ENCODE assay signal across 28 cellular contexts in genomic region chr18:26233208-26233607, GRCh38. TPM values are rescaled to one million over a fixed set of nuclear protein-coding genes. Genes with fewer than 3 reads are reported as not detected.
DNase-seq lines count a peak whose midpoint lies in the region; ATAC-seq, FAIRE-seq and TF ChIP-seq lines count a peak whose summit lies in the region.
"Had no signal": no experiment of that assay in that cellular context is flagged by ENCODE, and none has a peak within 500 bp of the region (broad histone marks: within the 10 kb centered on the region; RNA-seq: fewer than 3 reads in every experiment).

No MANE protein-coding gene starts in this region.

- CTCF ChIA-PET in H1 (lab: Charles Lee; ENCODE audit: partially characterized antibody): no interaction called here

- H2AFZ ChIP-seq in H1 (ENCODE audit: low read length): no peak overlapping the region

- H3K4me3 ChIP-seq in HUES64 (ENCODE audit: low read length) (peak overlapping the region; percentile 10; the same call in 1 of the 2 replicates), H1 (ENCODE audit: extremely low read depth in 1 of 4, insufficient read depth in 2 of 4, low read depth in 3 of 4, low read length in 4 of 4) (peak overlapping the region in 1 of 4 experiments; percentile 38; a peak in 1 of 8 replicates)
- H3K4me3 ChIP-seq: adrenal gland, gastroesophageal sphincter, stomach, thyroid gland had no signal

- no peak overlapping the region for H4K5ac ChIP-seq in H1 (ENCODE audit: insufficient read length, low read depth, low read length)

- TF ChIP-seq RAD21 in H1 (IDR thresholded peaks at IDR 0.05 in 1 of 2, conservative IDR thresholded peaks at IDR 0.05 in 1 of 2; ENCODE audit: low read depth in 2 of 2, low read length in 2 of 2): no peak

- H3K18ac ChIP-seq in H1 (ENCODE audit: extremely low read depth, low read length): no peak overlapping the region; the same call in 1 of the 2 replicates

- no peak overlapping the region for H3K23ac ChIP-seq in H1 (ENCODE audit: insufficient read length)

- H3K56ac ChIP-seq in H1 (replicated peaks; ENCODE audit: insufficient read length, low read depth, low read length): no peak overlapping the region

- H3K27ac ChIP-seq in HUES64 (ENCODE audit: low read depth, low read length) (peak overlapping the region; percentile 88), H1 (ENCODE audit: low read depth, low read length) (no peak overlapping the region)
- H3K27ac ChIP-seq: adrenal gland, gastroesophageal sphincter, stomach, thyroid gland had no signal

- TF ChIP-seq CTCF in H1 (IDR thresholded peaks at IDR 0.05; ENCODE audit: control extremely low read depth in 1 of 3, insufficient read depth in 1 of 3, low read depth in 1 of 3, low read length in 3 of 3): no peak

- H3K4ac ChIP-seq in H1 (replicated peaks; ENCODE audit: insufficient read length, low read depth, low read length): no peak overlapping the region

- no peak overlapping the region for H2BK120ac ChIP-seq in H1 (replicated peaks; ENCODE audit: low read depth, low read length)

- peaks cover 8 to 87% of the 10 kb centered on the region in 2 experiments; a peak in 3 of 4 replicates for H3K79me2 ChIP-seq in H1 (ENCODE audit: control insufficient read depth in 1 of 2, insufficient read depth in 2 of 2, low read length in 2 of 2)

- H2BK15ac ChIP-seq in H1 (ENCODE audit: low read length): no peak overlapping the region

- H4K91ac ChIP-seq in H1 (replicated peaks; ENCODE audit: insufficient read length, low read length): no peak overlapping the region

- 3% methylated on average over 5 of the region's 5 CpGs for WGBS in HUES64
- 11% methylated on average over 5 of the region's 5 CpGs; no CpG with 5 or more reads in 1 of the 2 experiments for WGBS in H1 (ENCODE audit: extremely low coverage in 1 of 2, insufficient coverage in 1 of 2, insufficient read length in 1 of 2, insufficient replicate concordance in 2 of 2, low coverage in 1 of 2, low lambda C conversion rate in 2 of 2, missing lambda C conversion rate in 1 of 2), 2 experiments

- H3K4me1 ChIP-seq in HUES64 (ENCODE audit: insufficient read depth, low read length) (peaks cover 53% of the 10 kb centered on the region), H1 (replicated peaks in 1 of 4; ENCODE audit: control insufficient read depth in 3 of 4, insufficient read depth in 4 of 4, low read length in 3 of 4) (peaks cover 0 to 39% (median 16%) of the 10 kb centered on the region in 4 experiments; a peak in 4 of 7 replicates)
- H3K4me1 ChIP-seq: thyroid gland had no signal

- DNase-seq in ELF-1 (ENCODE audit: low read depth, low spot score): peak; percentile 91
- peak; percentile 61 to 66 for DNase-seq in H1 (ENCODE audit: low read depth in 1 of 2, low spot score in 2 of 2)
- DNase-seq in islet precursor cell: peak; percentile 84
- no peak for DNase-seq in SKM-1 (lab: John Stamatoyannopoulos, UW; ENCODE audit: unreplicated experiment)
- DNase-seq in ureter (ENCODE audit: low spot score): no peak
- no peak for DNase-seq in stimulated activated CD4-positive, alpha-beta T cell treated with anti-CD3 and anti-CD28 coated beads, Interleukin-2, amount 100 ng/mL, for 48 hours
- DNase-seq: activated CD4-positive, CD25-positive, alpha-beta regulatory T cell treated with anti-CD3 and anti-CD28 coated beads, Interleukin-2, amount 50 U/mL, for 72 hours; activated CD8-positive, alpha-beta memory T cell treated with anti-CD3 and anti-CD28 coated beads, Interleukin-2, amount 50 U/mL, for 48 hours; activated CD8-positive, alpha-beta T cell treated with anti-CD3 and anti-CD28 coated beads for 36 hours; activated naive CD4-positive, alpha-beta T cell treated with anti-CD3 and anti-CD28 coated beads, Interleukin-2, amount 10 ng/mL, durations not matched to agents 7 days and 5 days; adrenal gland; AML-193; CD4-positive, CD25-positive, alpha-beta regulatory T cell; cerebellar nuclear complex; DMS79 treated with DMSO at 0.1 percent for 48 hours; Karpas-422; mesenchymal stem cell; NCI-H2107; NCI-H446 treated with DMSO at 0.1 percent for 48 hours; posterior cingulate gyrus; right cardiac atrium; stimulated activated CD4-positive, alpha-beta T cell treated with anti-CD3 and anti-CD28 coated beads, Interleukin-4, amount 100 ng/mL, for 1 hour; stomach; thyroid gland had no signal

- peaks cover 2% of the 10 kb centered on the region; the same call in 1 of the 2 replicates for H3K79me1 ChIP-seq in H1 (ENCODE audit: low read depth, low read length)

- POLR2A ChIA-PET in H1 (lab: Charles Lee; ENCODE audit: partially characterized antibody): no interaction called here

- H3K23me2 ChIP-seq in H1 (ENCODE audit: low read depth, low read length): no peaks in the 10 kb centered on the region

- no peak overlapping the region for H2AK5ac ChIP-seq in H1 (ENCODE audit: low read depth, low read length)

- no peak for FAIRE-seq in H1 (lab: Jason Lieb, UNC)

- H4K20me1 ChIP-seq in H1 (replicated peaks in 1 of 2; ENCODE audit: control insufficient read depth in 1 of 2, insufficient read depth in 2 of 2, low read length in 2 of 2): no peaks in the 10 kb centered on the region

- TF ChIP-seq POLR2A in H1 (IDR thresholded peaks at IDR 0.05; ENCODE audit: control extremely low read depth in 1 of 2, low read depth in 2 of 2, low read length in 2 of 2): no peak

- H3K9me3 ChIP-seq in HUES64 (ENCODE audit: insufficient read depth, low read depth, low read length): no peaks in the 10 kb centered on the region
- H3K9me3 ChIP-seq in H1 (ENCODE audit: insufficient read depth in 2 of 2, low read depth in 1 of 2, low read length in 1 of 2): 0 out of 4 replicates have a peak, but pooled peaks cover 4 to 5% of the 10 kb centered on the region in 2 experiments
- H3K9me3 ChIP-seq: adrenal gland, gastroesophageal sphincter, stomach, thyroid gland had no signal

- no peak overlapping the region for H2BK12ac ChIP-seq in H1 (ENCODE audit: low read depth, low read length)

- H3K4me2 ChIP-seq in H1 (ENCODE audit: insufficient read depth in 1 of 2, low read depth in 2 of 2, low read length in 2 of 2): peak overlapping the region; percentile 52 to 63

- H3K36me3 ChIP-seq in HUES64 (ENCODE audit: insufficient read depth, low read length) (no peaks in the 10 kb centered on the region), H1 (ENCODE audit: control insufficient read depth in 2 of 4, insufficient read depth in 4 of 4, low read length in 3 of 4) (no peaks in the 10 kb centered on the region)
- H3K36me3 ChIP-seq: adrenal gland, gastroesophageal sphincter, stomach, thyroid gland had no signal

- no peak overlapping the region for H2BK20ac ChIP-seq in H1 (ENCODE audit: low read length)

- H3K27me3 ChIP-seq in HUES64 (ENCODE audit: insufficient read depth, low read length) (no peaks in the 10 kb centered on the region; the same call in 1 of the 2 replicates), H1 (replicated peaks in 1 of 4; ENCODE audit: control insufficient read depth in 3 of 4, extremely low read depth in 1 of 4, insufficient read depth in 3 of 4, low read length in 3 of 4) (no peaks in the 10 kb centered on the region)
- H3K27me3 ChIP-seq: adrenal gland, gastroesophageal sphincter, stomach, thyroid gland had no signal

- no peak for ATAC-seq in GM21576 (IDR thresholded peaks at IDR 0.05; ENCODE audit: unreplicated experiment)
- ATAC-seq: activated CD8-positive, alpha-beta T cell treated with anti-CD3 and anti-CD28 coated beads for 36 hours; gastroesophageal sphincter; left lobe of liver; right cardiac atrium had no signal

- H4K8ac ChIP-seq in H1 (ENCODE audit: extremely low read depth, insufficient read depth, low read length): no peak overlapping the region

- H3K9ac ChIP-seq in HUES64 (ENCODE audit: low read depth, low read length) (no peak overlapping the region), H1 (replicated peaks in 1 of 4; ENCODE audit: extremely low read depth in 1 of 4, low read depth in 3 of 4, low read length in 3 of 4) (no peak overlapping the region)

- H2BK5ac ChIP-seq in H1 (ENCODE audit: low read depth, low read length): no peak overlapping the region; the same call in 1 of the 2 replicates

- peak in 1 of 2 experiments; percentile 29; a peak in 1 of 3 replicates for TF ChIP-seq EP300 in H1 (IDR thresholded peaks at IDR 0.05; ENCODE audit: borderline replicate concordance in 1 of 2, low read depth in 2 of 2, low read length in 2 of 2)

- no peak overlapping the region for H3K14ac ChIP-seq in H1 (ENCODE audit: insufficient read length)

TF ChIP-seq in H1, 55 proteins besides CTCF, POLR2A, EP300 and RAD21 (continues in another document):
- TF ChIP-seq SP1 (IDR thresholded peaks at IDR 0.05; ENCODE audit: low read depth, low read length): 0 out of 2 replicates have a peak, but pooled peaks have one; percentile 26
- peak in 1 of 2 experiments; percentile 41; a peak in 1 of 4 replicates for TF ChIP-seq HDAC2 (IDR thresholded peaks at IDR 0.05; ENCODE audit: borderline replicate concordance in 1 of 2, low read depth in 2 of 2, low read length in 2 of 2)
- no peak for TF ChIP-seq TAF1 (IDR thresholded peaks at IDR 0.05; ENCODE audit: low read depth, low read length)
- TF ChIP-seq ZNF274 (IDR thresholded peaks at IDR 0.05; ENCODE audit: borderline replicate concordance, extremely low read depth, low read length): no peak
- no peak for TF ChIP-seq E2F6 (IDR thresholded peaks at IDR 0.05)
- TF ChIP-seq KDM4A (IDR thresholded peaks at IDR 0.05; ENCODE audit: low read depth, low read length, severe bottlenecking): no peak
- peak; percentile 51 for TF ChIP-seq NANOG (IDR thresholded peaks at IDR 0.05; ENCODE audit: insufficient read depth, low read depth, low read length, poor library complexity, severe bottlenecking)
- 0 out of 2 replicates have a peak, but pooled peaks have one; percentile 13 for TF ChIP-seq YY1 (IDR thresholded peaks at IDR 0.05; ENCODE audit: low read depth, low read length)
- no peak for TF ChIP-seq BACH1 (IDR thresholded peaks at IDR 0.05; ENCODE audit: low read length)

RNA-seq across cellular contexts. Expression of gene TAF4B, which starts 7.0 kb away (rescaled TPM):
- 9.0 TPM for polyA plus RNA-seq in HUES64 (2013, experiment 1 of 2)
- 8.7 TPM for polyA plus RNA-seq in HUES64 (2013, experiment 2 of 2)
- 19.8 TPM in 2 replicates for total RNA-seq in H1 (2021; fragmentation: NEBNext Ultra II Directional; extraction: Animal tissue kit (Norgen Biotek cat#: 25700))
- 6.9 and 9.3 TPM in 2 replicates for polyA plus RNA-seq in H1 (2011; rRNA removed)
- polyA plus RNA-seq in H1 (2011; cell fraction: cytosol; rRNA removed): 10.8 TPM
- polyA plus RNA-seq in H1 (2011; cell fraction: nucleus; rRNA removed): 11.1 TPM
- 8.4 to 12.7 TPM (median 11.5 TPM) in 4 replicates for polyA plus RNA-seq in H1 (2012, experiment 1 of 2)
- polyA plus RNA-seq in H1 (2012, experiment 2 of 2): 0.76 TPM
- polyA plus RNA-seq in H1 (2013, experiment 1 of 2): 10.9 TPM
- 10.4 TPM for polyA plus RNA-seq in H1 (2013, experiment 2 of 2)
- 24.6 and 34.1 TPM in 2 replicates for polyA minus RNA-seq in H1 (2011; rRNA and poly(A)+ RNA removed)
- 15.4 TPM for polyA minus RNA-seq in H1 (2011; cell fraction: cytosol; rRNA and poly(A)+ RNA removed)
- polyA minus RNA-seq in H1 (2011; cell fraction: nucleus; rRNA and poly(A)+ RNA removed): 61.2 TPM
- total RNA-seq in ureter: 7.8 TPM

Comparison
In these comparisons a context has a peak if more than half of its experiments do, and no peak if none do; other contexts are left out.
1. DNase-seq: peak in ELF-1 (single experiment), H1 (2 of 2) and islet precursor cell (single experiment); none in SKM-1 (single experiment), ureter (single experiment) and stimulated activated CD4-positive, alpha-beta T cell treated with anti-CD3 and anti-CD28 coated beads, Interleukin-2, amount 100 ng/mL, for 48 hours (0 of 2).